ENCODE assay signal across 8 cellular contexts in genomic region chr20:62926229-62927127, GRCh38.
DNase-seq lines count a peak whose midpoint lies in the region; ATAC-seq lines count a peak whose summit lies in the region.

DIDO1 (minus strand) TSS chr20:62926505.

- peak; percentile 78 for ATAC-seq in GM18909 (IDR thresholded peaks at IDR 0.05; ENCODE audit: poor library complexity, unreplicated experiment)
- ATAC-seq in HG03159 (IDR thresholded peaks at IDR 0.05; ENCODE audit: unreplicated experiment), result peak; percentile 72

- DNase-seq in AG08396 (ENCODE audit: low spot score) (peak; percentile 96), NCI-H345 (lab: John Stamatoyannopoulos, UW) (peak; percentile 94), cerebellar nuclear complex (lab: John Stamatoyannopoulos, UW) (peak; percentile 43 to 63), kidney glomerular epithelial cell (lab: John Stamatoyannopoulos, UW) (peak; percentile 75)
- DNase-seq in activated CD4-positive, CD25-positive, alpha-beta regulatory T cell treated with anti-CD3 and anti-CD28 coated beads, Interleukin-2, amount 50 U/mL, for 16 hours (ENCODE audit: low read depth, low spot score), result peak; percentile 79
- DNase-seq in stimulated activated CD4-positive, alpha-beta T cell treated with anti-CD3 and anti-CD28 coated beads, Interleukin-1b, Interleukin-23, amount 100 ng/mL, for 1 hour (ENCODE audit: low read depth in 2 of 2), result peak; percentile 77 to 84

Comparison
In these comparisons a context has a peak if more than half of its experiments do, and no peak if none do; other contexts are left out.
1. Peak in every context shown above with its lines: DNase-seq and ATAC-seq.